Comparison of ENCODE assay signal across 8 cellular contexts in the genomic region with DNA sequence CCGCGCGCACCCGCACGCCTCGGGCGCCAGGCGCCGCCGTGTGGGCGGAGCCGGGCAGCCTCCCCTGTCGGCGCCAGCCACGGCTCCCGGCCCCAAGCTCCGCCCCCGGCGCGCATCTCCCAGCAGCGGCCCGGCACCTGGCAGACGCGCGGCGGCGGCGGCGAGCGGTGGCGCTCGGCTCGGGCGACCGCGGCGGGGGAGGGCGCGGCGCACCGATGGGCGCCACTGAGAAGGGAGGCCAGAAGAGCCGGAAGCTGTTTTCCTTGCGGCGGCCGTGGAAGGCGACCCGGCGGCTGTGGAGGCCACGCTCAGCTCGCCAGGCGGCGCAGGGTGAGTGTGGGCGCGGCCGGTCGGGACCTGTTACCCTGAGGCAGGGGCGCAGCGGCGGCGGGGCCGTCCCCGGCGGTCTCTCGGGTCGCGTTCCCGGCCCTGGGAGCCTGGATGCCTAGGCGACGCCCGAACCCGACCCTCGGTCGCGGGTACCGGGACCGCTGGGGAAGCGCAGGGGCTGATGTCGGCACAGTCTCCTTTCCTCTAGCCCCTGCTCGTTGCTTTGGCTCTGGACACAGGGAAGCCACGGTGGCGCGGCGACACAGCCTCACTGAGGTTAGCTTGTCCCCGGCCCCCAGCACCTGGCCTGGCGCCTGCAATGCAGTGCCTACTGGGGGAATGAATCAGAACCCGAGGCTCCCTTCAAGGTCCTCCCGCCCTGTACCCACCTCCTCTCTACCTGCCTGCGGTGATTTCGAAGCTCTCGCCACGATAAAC. TPM values are rescaled to one million over a fixed set of nuclear protein-coding genes. Genes with fewer than 3 reads are reported as not detected.
A peak's percentile ranks its signal among the peaks of the same experiment; 100 is the strongest.
DNase-seq lines count a peak whose midpoint lies in the region; ATAC-seq and TF ChIP-seq lines count a peak whose summit lies in the region.

No MANE protein-coding gene starts in this region.

- POLR2A ChIA-PET in PC-3 (lab: Charles Lee; ENCODE audit: unreplicated experiment): interaction anchor here (0.7 kb wide), 1 partner anchor 292 kb away, joined by 5 read pairs; no protein-coding TSS in a partner anchor

- TF ChIP-seq CTCF in PC-3 (conservative IDR thresholded peaks at IDR 0.05; ENCODE audit: low read depth, low read length) (no peak), natural killer cell (IDR thresholded peaks at IDR 0.05) (no peak)

- DNase-seq in DMS153 (lab: John Stamatoyannopoulos, UW) (peak; percentile 76), PC-3 (peak; percentile 80), fibroblast of gingiva (ENCODE audit: low read depth) (peak; percentile 56), natural killer cell (peak; percentile 64)
- DNase-seq in activated T-cell treated with anti-CD3 and anti-CD28 coated beads, Interleukin-2, amount 50 U/mL, for 48 hours: peak; percentile 87 to 91
- DNase-seq in stimulated activated naive CD4-positive, alpha-beta T cell treated with Interleukin-2 at 50 U/mL for 16 hours (lab: John Stamatoyannopoulos, UW): peak; percentile 81

- peaks cover 26 to 38% of the 10 kb centered on the region in 2 donors for H3K27me3 Mint-ChIP-seq in natural killer cell (ENCODE audit: low read depth in 2 of 2)

- H3K9me3 Mint-ChIP-seq in natural killer cell: no peaks in the 10 kb centered on the region

- H3K9ac ChIP-seq in HUES6 (ENCODE audit: low read length) (peak overlapping the region; percentile 66), PC-3 (ENCODE audit: low read length) (peak overlapping the region; percentile 58; the same call in 1 of the 2 replicates)

- H3K27ac ChIP-seq in HUES6 (ENCODE audit: low read depth, low read length) (no peak overlapping the region), PC-3 (ENCODE audit: low read length) (no peak overlapping the region)

- H3K27me3 ChIP-seq in HUES6 (ENCODE audit: control insufficient read depth, insufficient read depth, low read length) (peaks cover 24% of the 10 kb centered on the region), PC-3 (ENCODE audit: low read length) (no peaks in the 10 kb centered on the region)

- peaks cover 13 to 15% of the 10 kb centered on the region in 2 donors for H3K4me1 Mint-ChIP-seq in natural killer cell

- peak; percentile 90 for ATAC-seq in GM21447 (IDR thresholded peaks at IDR 0.05; ENCODE audit: unreplicated experiment)
- peak; percentile 93 for ATAC-seq in PC-3
- peak; percentile 95 for ATAC-seq in natural killer cell

- H3F3A ChIP-seq in PC-3 (ENCODE audit: low read length, unreplicated experiment): no peaks in the 10 kb centered on the region

- H3K36me3 Mint-ChIP-seq in natural killer cell: no peaks in the 10 kb centered on the region

- H3K27ac Mint-ChIP-seq in natural killer cell: peak overlapping the region in 1 of 2 donors; percentile 33

- CTCF ChIA-PET in PC-3 (lab: Charles Lee): interaction anchor here (0.6 kb wide), 2 partner anchors 39 to 223 kb away, joined by 3 read pairs; no protein-coding TSS in a partner anchor

- no TSS peak for BruUV-seq in PC-3 (replicated peaks; lab: Mats Ljungman, UMichigan)

- peak overlapping the region; percentile 80 for H2AFZ ChIP-seq in PC-3 (ENCODE audit: low read length)

- H3K79me2 ChIP-seq in PC-3 (ENCODE audit: low read length): peaks cover 9% of the 10 kb centered on the region

- intact Hi-C loops in PC-3 (cut with micrococcal nuclease) (loop anchor here (2.0 kb wide), 1 partner anchor 166 kb away; a partner anchor contains a TSS), natural killer cell (cut with micrococcal nuclease) (no loop called here)

- peak overlapping the region; percentile 84 for H3K4me3 Mint-ChIP-seq in natural killer cell

- peak overlapping the region; percentile 92 for H3K4me2 ChIP-seq in PC-3 (ENCODE audit: low read length)

- H3K4me1 ChIP-seq in HUES6 (ENCODE audit: control insufficient read depth, insufficient read depth, low read length): peaks cover 10% of the 10 kb centered on the region
- H3K4me1 ChIP-seq in PC-3 (ENCODE audit: insufficient read depth, low read length): peaks cover 9% of the 10 kb centered on the region; the same call in 1 of the 2 replicates

- no peaks in the 10 kb centered on the region for H3K9me3 ChIP-seq in HUES6 (ENCODE audit: control insufficient read depth, insufficient read depth, low read depth, low read length)
- H3K9me3 ChIP-seq in PC-3 (ENCODE audit: low read length): no peaks in the 10 kb centered on the region

- H4K20me1 ChIP-seq in PC-3 (ENCODE audit: low read length): no peaks in the 10 kb centered on the region

- no peaks in the 10 kb centered on the region for H3K9me2 ChIP-seq in PC-3 (replicated peaks; ENCODE audit: low read length)

- peak overlapping the region; percentile 85 for H3K4me3 ChIP-seq in HUES6 (ENCODE audit: low read depth, low read length)
- peak overlapping the region; percentile 86 for H3K4me3 ChIP-seq in PC-3 (ENCODE audit: low read length)

- no peaks in the 10 kb centered on the region for H3K36me3 ChIP-seq in HUES6 (ENCODE audit: control insufficient read depth, insufficient read depth, low read length)
- no peaks in the 10 kb centered on the region for H3K36me3 ChIP-seq in PC-3 (ENCODE audit: low read depth, low read length)

RNA-seq across cellular contexts. Expression of a gene that starts 54.8 kb away (rescaled TPM):
- total RNA-seq in PC-3 (2014; rRNA removed) (3.0 and 7.3 TPM in 2 replicates), natural killer cell (1 to 10 TPM in 1 of 3 donors, under 1 TPM in 2; 0.77 to 1.2 (median 0.89) TPM)
